ENCODE assay signal across 9 cellular contexts in the genomic region with DNA sequence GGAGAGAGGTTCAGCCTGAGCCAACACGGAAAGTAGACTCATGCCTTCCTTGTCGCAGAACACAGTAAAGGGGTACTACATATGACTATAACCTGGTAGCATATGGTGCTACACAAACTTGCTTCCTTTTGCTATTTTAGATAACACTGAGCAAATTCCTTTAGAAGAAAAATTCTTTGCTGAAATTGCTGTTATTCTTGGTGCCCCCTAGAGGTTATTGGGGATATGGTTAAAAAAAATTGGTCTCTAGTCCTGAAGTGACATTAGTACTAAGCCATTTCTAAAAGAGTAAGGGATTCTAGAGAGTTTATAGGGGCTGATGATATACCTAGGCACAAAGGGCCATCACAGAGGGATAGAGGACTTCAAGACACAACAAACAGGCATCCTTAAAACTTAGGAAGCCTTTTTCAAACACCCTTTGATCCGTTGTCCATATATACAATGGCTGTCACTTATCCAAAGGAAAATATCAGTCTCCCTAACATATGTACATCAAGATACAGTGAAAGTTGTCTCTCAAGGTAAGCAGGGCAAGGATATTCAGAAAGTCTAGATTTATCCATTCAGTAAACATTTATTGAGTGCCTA. TPM values are rescaled to one million over a fixed set of nuclear protein-coding genes. Genes with fewer than 3 reads are reported as not detected.
DNase-seq lines count a peak whose midpoint lies in the region; ATAC-seq and TF ChIP-seq lines count a peak whose summit lies in the region.
"Had no signal": no experiment of that assay in that cellular context is flagged by ENCODE, and none has a peak within 500 bp of the region (broad histone marks: within the 10 kb centered on the region; RNA-seq: fewer than 3 reads in every experiment).

No MANE protein-coding gene starts in this region.

- peak; percentile 69 for TF ChIP-seq CTCF in cardiac fibroblast (IDR thresholded peaks at IDR 0.05; ENCODE audit: low read depth, low read length)
- TF ChIP-seq CTCF in gastrocnemius medialis (IDR thresholded peaks at IDR 0.05 in 4 of 5, conservative IDR thresholded peaks at IDR 0.05 in 1 of 5), result peak in 3 of 5 experiments; percentile 16 to 34 (median 19)
- no peak for TF ChIP-seq CTCF in CD4-positive, alpha-beta T cell (IDR thresholded peaks at IDR 0.05)

- no peak overlapping the region for H3K4me3 ChIP-seq in cardiac fibroblast (replicated peaks in 1 of 2; ENCODE audit: low read depth in 2 of 2, low read length in 2 of 2)
- H3K4me3 ChIP-seq in gastrocnemius medialis, result no peak overlapping the region

- in situ Hi-C loops in gastrocnemius medialis (cut with MboI; ENCODE audit: low sequenced_read_pairs in 4 of 4) (no loop called here), G401 (cut with HindIII; ENCODE audit: low sequenced_read_pairs) (no loop called here)

- ATAC-seq in HG03520 (IDR thresholded peaks at IDR 0.05; ENCODE audit: unreplicated experiment), result peak; percentile 62
- ATAC-seq in gastrocnemius medialis, result no peak
- no peak for ATAC-seq in CD4-positive, alpha-beta T cell (ENCODE audit: poor library complexity)

- POLR2A ChIA-PET in CD4-positive, alpha-beta T cell (lab: Charles Lee), result no interaction called here

- no peaks in the 10 kb centered on the region for H3K9me3 ChIP-seq in gastrocnemius medialis
- H3K9me3 ChIP-seq in CD4-positive, alpha-beta T cell (ENCODE audit: control insufficient read depth, low read length), result no peaks in the 10 kb centered on the region

- no peak overlapping the region for H3K27ac ChIP-seq in gastrocnemius medialis
- H3K27ac ChIP-seq in CD4-positive, alpha-beta T cell (ENCODE audit: low read depth, low read length), result no peak overlapping the region

- intact Hi-C loops in gastrocnemius medialis (cut with DNase I; ENCODE audit: low total_unique reads), result no loop called here
- intact Hi-C loops in CD4-positive, alpha-beta T cell (cut with DNase I, micrococcal nuclease), result no loop called here

- CTCF ChIA-PET in CD4-positive, alpha-beta T cell (lab: Charles Lee), result no interaction called here

- TF ChIP-seq POLR2A in gastrocnemius medialis (IDR thresholded peaks at IDR 0.05), result no peak

- peaks cover 8% of the 10 kb centered on the region for H3K9me3 Mint-ChIP-seq in CD4-positive, alpha-beta T cell

- peaks cover 0 to 5% (median 0%) of the 10 kb centered on the region in 3 donors for H3K27me3 ChIP-seq in gastrocnemius medialis
- H3K27me3 ChIP-seq in CD4-positive, alpha-beta T cell (ENCODE audit: control insufficient read depth, insufficient read depth, low read length), result no peaks in the 10 kb centered on the region

- no peak overlapping the region for H3K4me3 Mint-ChIP-seq in CD4-positive, alpha-beta T cell

- H3K4me1 Mint-ChIP-seq in CD4-positive, alpha-beta T cell (ENCODE audit: low read depth), result no peaks in the 10 kb centered on the region

- H3K4me1 ChIP-seq in gastrocnemius medialis, result no peaks in the 10 kb centered on the region

- no peaks in the 10 kb centered on the region for H3K36me3 Mint-ChIP-seq in CD4-positive, alpha-beta T cell (ENCODE audit: low read depth)

- H3K36me3 ChIP-seq in gastrocnemius medialis, result no peaks in the 10 kb centered on the region

- H3K27me3 Mint-ChIP-seq in CD4-positive, alpha-beta T cell, result no peaks in the 10 kb centered on the region

- H3K27ac Mint-ChIP-seq in CD4-positive, alpha-beta T cell, result no peak overlapping the region

- DNase-seq in DMS 273 (lab: John Stamatoyannopoulos, UW; ENCODE audit: unreplicated experiment) (peak; percentile 30), DMS 273 treated with DMSO at 0.1 percent for 48 hours (lab: John Stamatoyannopoulos, UW) (no peak), cardiac fibroblast (ENCODE audit: low read depth in 2 of 2) (peak; percentile 49 to 50), gastrocnemius medialis (no peak), NCI-H1092 (lab: John Stamatoyannopoulos, UW) (no peak), G401 (ENCODE audit: low spot score) (no peak)
- DNase-seq in CD4-positive, alpha-beta T cell, result no peak
- DNase-seq: SHP77 treated with DMSO at 0.1 percent for 48 hours had no signal

RNA-seq across cellular contexts. Expression of gene HS6ST3, which starts 13.9 kb away (rescaled TPM):
- total RNA-seq in gastrocnemius medialis, result 1 to 10 TPM in 3 of 4 donors, under 1 TPM in 1; 0.97 to 2.2 (median 2.0) TPM
- total RNA-seq in CD4-positive, alpha-beta T cell, result not detected
- total RNA-seq in G401 (2014; rRNA removed; shearing (Covaris generic)), result not detected in 2 replicates

RNA-seq across cellular contexts. Expression of gene UGGT2, which starts 22.8 kb away (rescaled TPM):
- total RNA-seq in gastrocnemius medialis, result 10 to 100 TPM in 1 of 4 donors, 1 to 10 TPM in 3; 4.0 to 10.6 (median 6.8) TPM
- total RNA-seq in CD4-positive, alpha-beta T cell, result under 1 TPM in 1 of 2 experiments, not detected in 1; 0.38 TPM
- 25.9 and 45.7 TPM in 2 replicates for total RNA-seq in G401 (2014; rRNA removed; shearing (Covaris generic))

Comparison
In these comparisons a context has a peak if more than half of its experiments do, and no peak if none do; other contexts are left out.
1. DNase-seq: peak in DMS 273 (single experiment) and cardiac fibroblast (2 of 2); none in DMS 273 treated with DMSO at 0.1 percent for 48 hours (single experiment), gastrocnemius medialis (0 of 2), CD4-positive, alpha-beta T cell (0 of 10), NCI-H1092 (single experiment) and G401 (single experiment).